In the genomic region with DNA sequence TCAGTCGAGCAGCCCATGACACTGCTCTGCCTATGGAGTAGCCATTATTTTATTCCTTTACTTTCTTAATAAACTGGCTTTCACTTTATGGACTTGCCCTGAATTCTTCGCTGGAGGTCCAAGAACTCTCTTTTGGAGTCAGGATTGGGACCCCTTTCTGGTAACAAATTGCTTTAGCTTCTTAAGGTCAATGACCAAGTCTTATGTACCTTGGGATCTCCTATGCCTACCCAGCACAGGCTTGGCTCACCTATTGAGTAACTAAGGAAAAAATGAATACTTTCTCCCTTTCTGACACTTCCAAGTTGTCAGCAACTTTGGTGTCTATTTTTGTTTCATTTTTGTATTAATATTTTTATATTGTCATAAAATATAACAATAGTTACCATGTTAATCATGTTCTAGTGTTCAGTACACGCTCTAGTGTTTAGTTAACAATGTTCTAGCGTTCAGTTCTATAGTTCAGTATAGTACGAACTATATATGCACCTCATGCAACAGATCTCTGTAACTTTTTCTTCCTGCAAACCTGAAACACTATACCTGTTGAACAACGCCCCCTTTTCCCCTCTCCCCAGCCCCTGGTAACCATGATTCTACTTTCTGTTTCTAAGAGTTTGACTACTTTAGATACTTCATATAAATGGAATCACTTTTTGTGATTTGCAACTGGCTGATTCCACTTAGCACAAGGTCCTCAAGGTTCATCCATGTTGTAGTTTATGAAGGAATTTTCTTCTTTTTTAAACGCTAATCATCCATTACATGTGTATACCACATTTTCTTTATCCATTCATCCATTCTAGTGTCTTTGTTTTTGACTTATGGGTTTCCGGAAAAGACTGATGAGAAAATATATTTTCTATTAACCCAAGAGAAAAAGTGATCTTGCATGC, we compare ENCODE assay signal across 1 cellular context.
TF ChIP-seq lines count a peak whose summit lies in the region.

No MANE protein-coding gene starts in this region.

TF ChIP-seq in IMR-90, 13 proteins besides CTCF, POLR2A, EP300 and RAD21:
- no peak for TF ChIP-seq MAZ (IDR thresholded peaks at IDR 0.05; ENCODE audit: borderline replicate concordance, low read depth, low read length)
- no peak for TF ChIP-seq CEBPB (IDR thresholded peaks at IDR 0.05; ENCODE audit: low read depth, low read length)
- no peak for TF ChIP-seq NFE2L2 (IDR thresholded peaks at IDR 0.05; ENCODE audit: low read depth, low read length)
- no peak for TF ChIP-seq MXI1 (IDR thresholded peaks at IDR 0.05; ENCODE audit: borderline replicate concordance, low read depth, low read length)
- no peak for TF ChIP-seq BHLHE40 (IDR thresholded peaks at IDR 0.05; ENCODE audit: low read depth, low read length)
- TF ChIP-seq, protein P1, sequence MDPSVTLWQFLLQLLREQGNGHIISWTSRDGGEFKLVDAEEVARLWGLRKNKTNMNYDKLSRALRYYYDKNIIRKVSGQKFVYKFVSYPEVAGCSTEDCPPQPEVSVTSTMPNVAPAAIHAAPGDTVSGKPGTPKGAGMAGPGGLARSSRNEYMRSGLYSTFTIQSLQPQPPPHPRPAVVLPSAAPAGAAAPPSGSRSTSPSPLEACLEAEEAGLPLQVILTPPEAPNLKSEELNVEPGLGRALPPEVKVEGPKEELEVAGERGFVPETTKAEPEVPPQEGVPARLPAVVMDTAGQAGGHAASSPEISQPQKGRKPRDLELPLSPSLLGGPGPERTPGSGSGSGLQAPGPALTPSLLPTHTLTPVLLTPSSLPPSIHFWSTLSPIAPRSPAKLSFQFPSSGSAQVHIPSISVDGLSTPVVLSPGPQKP (IDR thresholded peaks at IDR 0.05; ENCODE audit: borderline replicate concordance, low read depth, low read length): no peak
- no peak for TF ChIP-seq FOS (IDR thresholded peaks at IDR 0.05; ENCODE audit: low read depth, low read length)
- TF ChIP-seq RFX5 (IDR thresholded peaks at IDR 0.05; ENCODE audit: low read depth, low read length): no peak
- TF ChIP-seq, protein P2, sequence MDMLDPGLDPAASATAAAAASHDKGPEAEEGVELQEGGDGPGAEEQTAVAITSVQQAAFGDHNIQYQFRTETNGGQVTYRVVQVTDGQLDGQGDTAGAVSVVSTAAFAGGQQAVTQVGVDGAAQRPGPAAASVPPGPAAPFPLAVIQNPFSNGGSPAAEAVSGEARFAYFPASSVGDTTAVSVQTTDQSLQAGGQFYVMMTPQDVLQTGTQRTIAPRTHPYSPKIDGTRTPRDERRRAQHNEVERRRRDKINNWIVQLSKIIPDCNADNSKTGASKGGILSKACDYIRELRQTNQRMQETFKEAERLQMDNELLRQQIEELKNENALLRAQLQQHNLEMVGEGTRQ (IDR thresholded peaks at IDR 0.05; ENCODE audit: low read depth, low read length): no peak
- no peak for TF ChIP-seq RCOR1 (IDR thresholded peaks at IDR 0.05; ENCODE audit: insufficient replicate concordance, low read length)
- TF ChIP-seq MAFK (IDR thresholded peaks at IDR 0.05; ENCODE audit: low read depth, low read length): no peak
- no peak for TF ChIP-seq CHD1 (IDR thresholded peaks at IDR 0.05; ENCODE audit: low read depth, low read length)
- TF ChIP-seq SMC3 (IDR thresholded peaks at IDR 0.05; ENCODE audit: low read depth, low read length): no peak
